In the genomic region with DNA sequence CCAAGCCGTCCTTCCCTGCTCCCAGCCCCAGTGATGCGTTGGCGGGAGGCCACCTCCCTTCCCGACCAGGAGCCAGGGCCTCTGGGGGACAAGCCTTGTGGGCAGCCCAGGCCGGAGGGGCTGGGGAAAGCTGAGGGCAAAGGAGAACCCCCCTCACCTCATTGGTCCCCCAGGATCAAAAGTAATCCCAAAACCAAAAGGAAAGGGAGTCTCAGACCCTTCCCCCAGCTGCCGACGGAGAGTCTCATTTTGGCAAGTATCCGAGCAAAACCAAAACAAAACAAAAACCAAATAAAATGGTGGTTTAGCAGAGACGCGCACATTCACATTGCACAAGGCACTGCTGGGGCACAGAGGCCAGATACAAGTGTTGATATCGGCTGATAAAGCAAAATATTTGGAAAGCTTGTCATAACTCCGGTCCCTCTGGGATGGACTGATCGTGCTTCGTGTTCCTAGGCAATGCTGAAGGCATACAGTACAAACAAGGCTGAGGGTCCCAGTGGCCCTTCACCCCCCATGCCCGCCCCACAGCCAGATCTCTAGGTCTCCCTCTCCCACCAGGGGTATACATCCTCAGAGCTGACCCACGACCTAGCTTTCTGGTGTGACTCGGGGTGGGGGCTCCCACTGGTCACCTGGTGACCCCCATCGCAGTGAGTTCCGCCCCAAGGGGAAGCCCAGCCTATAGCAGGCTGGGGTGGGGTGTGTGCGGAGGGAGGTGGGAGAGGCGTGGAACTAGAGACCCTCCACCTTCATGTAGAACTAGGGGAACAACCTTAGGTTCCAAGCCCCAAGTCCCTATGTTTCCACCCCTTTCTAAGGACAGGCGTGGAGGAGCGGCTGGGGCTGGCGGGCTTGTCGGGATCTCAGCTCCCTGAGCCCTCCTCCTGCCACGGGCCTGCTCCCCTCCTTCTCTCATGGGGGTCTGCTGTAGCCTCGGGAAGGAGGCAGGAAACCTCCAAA, we compare ENCODE assay signal across 1 cellular context.
TF ChIP-seq lines count a peak whose summit lies in the region.

No MANE protein-coding gene starts in this region.

TF ChIP-seq in HEK293, 187 proteins besides CTCF, POLR2A, EP300 and RAD21 (continued from another document and continues in another):
- TF ChIP-seq, protein P1, sequence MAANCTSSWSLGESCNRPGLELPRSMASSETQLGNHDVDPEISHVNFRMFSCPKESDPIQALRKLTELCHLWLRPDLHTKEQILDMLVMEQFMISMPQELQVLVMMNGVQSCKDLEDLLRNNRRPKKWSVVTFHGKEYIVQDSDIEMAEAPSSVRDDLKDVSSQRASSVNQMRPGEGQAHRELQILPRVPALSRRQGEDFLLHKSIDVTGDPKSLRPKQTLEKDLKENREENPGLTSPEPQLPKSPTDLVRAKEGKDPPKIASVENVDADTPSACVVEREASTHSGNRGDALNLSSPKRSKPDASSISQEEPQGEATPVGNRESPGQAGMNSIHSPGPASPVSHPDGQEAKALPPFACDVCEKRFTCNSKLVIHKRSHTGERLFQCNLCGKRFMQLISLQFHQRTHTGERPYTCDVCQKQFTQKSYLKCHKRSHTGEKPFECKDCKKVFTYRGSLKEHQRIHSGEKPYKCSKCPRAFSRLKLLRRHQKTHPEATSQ (tag by site-specific recombination; IDR thresholded peaks at IDR 0.05), result no peak
- no peak for TF ChIP-seq ZNF175 (tag by site-specific recombination; IDR thresholded peaks at IDR 0.05)
- TF ChIP-seq ZNF654 (tag by site-specific recombination; IDR thresholded peaks at IDR 0.05; ENCODE audit: low read depth), result no peak
- no peak for TF ChIP-seq ZNF121 (tag by site-specific recombination; IDR thresholded peaks at IDR 0.05)
- TF ChIP-seq, protein P2, sequence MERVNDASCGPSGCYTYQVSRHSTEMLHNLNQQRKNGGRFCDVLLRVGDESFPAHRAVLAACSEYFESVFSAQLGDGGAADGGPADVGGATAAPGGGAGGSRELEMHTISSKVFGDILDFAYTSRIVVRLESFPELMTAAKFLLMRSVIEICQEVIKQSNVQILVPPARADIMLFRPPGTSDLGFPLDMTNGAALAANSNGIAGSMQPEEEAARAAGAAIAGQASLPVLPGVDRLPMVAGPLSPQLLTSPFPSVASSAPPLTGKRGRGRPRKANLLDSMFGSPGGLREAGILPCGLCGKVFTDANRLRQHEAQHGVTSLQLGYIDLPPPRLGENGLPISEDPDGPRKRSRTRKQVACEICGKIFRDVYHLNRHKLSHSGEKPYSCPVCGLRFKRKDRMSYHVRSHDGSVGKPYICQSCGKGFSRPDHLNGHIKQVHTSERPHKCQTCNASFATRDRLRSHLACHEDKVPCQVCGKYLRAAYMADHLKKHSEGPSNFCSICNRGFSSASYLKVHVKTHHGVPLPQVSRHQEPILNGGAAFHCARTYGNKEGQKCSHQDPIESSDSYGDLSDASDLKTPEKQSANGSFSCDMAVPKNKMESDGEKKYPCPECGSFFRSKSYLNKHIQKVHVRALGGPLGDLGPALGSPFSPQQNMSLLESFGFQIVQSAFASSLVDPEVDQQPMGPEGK (tag by site-specific recombination; IDR thresholded peaks at IDR 0.05), result peak; percentile 47
- TF ChIP-seq, protein P3, sequence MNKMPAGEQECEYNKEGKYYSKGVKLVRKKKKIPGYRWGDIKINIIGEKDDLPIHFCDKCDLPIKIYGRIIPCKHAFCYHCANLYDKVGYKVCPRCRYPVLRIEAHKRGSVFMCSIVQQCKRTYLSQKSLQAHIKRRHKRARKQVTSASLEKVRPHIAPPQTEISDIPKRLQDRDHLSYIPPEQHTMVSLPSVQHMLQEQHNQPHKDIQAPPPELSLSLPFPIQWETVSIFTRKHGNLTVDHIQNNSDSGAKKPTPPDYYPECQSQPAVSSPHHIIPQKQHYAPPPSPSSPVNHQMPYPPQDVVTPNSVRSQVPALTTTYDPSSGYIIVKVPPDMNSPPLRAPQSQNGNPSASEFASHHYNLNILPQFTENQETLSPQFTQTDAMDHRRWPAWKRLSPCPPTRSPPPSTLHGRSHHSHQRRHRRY (tag by site-specific recombination; IDR thresholded peaks at IDR 0.05), result peak; percentile 99
- no peak for TF ChIP-seq ZNF10 (tag by site-specific recombination; IDR thresholded peaks at IDR 0.05)
- TF ChIP-seq ZNF776 (tag by site-specific recombination; IDR thresholded peaks at IDR 0.05; ENCODE audit: borderline replicate concordance), result no peak
- TF ChIP-seq ZNF623 (tag by site-specific recombination; IDR thresholded peaks at IDR 0.05), result no peak
- TF ChIP-seq, protein P4, sequence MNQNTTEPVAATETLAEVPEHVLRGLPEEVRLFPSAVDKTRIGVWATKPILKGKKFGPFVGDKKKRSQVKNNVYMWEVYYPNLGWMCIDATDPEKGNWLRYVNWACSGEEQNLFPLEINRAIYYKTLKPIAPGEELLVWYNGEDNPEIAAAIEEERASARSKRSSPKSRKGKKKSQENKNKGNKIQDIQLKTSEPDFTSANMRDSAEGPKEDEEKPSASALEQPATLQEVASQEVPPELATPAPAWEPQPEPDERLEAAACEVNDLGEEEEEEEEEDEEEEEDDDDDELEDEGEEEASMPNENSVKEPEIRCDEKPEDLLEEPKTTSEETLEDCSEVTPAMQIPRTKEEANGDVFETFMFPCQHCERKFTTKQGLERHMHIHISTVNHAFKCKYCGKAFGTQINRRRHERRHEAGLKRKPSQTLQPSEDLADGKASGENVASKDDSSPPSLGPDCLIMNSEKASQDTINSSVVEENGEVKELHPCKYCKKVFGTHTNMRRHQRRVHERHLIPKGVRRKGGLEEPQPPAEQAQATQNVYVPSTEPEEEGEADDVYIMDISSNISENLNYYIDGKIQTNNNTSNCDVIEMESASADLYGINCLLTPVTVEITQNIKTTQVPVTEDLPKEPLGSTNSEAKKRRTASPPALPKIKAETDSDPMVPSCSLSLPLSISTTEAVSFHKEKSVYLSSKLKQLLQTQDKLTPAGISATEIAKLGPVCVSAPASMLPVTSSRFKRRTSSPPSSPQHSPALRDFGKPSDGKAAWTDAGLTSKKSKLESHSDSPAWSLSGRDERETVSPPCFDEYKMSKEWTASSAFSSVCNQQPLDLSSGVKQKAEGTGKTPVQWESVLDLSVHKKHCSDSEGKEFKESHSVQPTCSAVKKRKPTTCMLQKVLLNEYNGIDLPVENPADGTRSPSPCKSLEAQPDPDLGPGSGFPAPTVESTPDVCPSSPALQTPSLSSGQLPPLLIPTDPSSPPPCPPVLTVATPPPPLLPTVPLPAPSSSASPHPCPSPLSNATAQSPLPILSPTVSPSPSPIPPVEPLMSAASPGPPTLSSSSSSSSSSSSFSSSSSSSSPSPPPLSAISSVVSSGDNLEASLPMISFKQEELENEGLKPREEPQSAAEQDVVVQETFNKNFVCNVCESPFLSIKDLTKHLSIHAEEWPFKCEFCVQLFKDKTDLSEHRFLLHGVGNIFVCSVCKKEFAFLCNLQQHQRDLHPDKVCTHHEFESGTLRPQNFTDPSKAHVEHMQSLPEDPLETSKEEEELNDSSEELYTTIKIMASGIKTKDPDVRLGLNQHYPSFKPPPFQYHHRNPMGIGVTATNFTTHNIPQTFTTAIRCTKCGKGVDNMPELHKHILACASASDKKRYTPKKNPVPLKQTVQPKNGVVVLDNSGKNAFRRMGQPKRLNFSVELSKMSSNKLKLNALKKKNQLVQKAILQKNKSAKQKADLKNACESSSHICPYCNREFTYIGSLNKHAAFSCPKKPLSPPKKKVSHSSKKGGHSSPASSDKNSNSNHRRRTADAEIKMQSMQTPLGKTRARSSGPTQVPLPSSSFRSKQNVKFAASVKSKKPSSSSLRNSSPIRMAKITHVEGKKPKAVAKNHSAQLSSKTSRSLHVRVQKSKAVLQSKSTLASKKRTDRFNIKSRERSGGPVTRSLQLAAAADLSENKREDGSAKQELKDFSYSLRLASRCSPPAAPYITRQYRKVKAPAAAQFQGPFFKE (tag by site-specific recombination; IDR thresholded peaks at IDR 0.05; ENCODE audit: borderline replicate concordance), result no peak
- TF ChIP-seq ZNF670 (tag by site-specific recombination; IDR thresholded peaks at IDR 0.05; ENCODE audit: low read depth), result no peak
- no peak for TF ChIP-seq GFI1B (tag by site-specific recombination; IDR thresholded peaks at IDR 0.05)
- TF ChIP-seq ZNF16 (tag by site-specific recombination; IDR thresholded peaks at IDR 0.05; ENCODE audit: low read depth), result no peak
- TF ChIP-seq, protein P5, sequence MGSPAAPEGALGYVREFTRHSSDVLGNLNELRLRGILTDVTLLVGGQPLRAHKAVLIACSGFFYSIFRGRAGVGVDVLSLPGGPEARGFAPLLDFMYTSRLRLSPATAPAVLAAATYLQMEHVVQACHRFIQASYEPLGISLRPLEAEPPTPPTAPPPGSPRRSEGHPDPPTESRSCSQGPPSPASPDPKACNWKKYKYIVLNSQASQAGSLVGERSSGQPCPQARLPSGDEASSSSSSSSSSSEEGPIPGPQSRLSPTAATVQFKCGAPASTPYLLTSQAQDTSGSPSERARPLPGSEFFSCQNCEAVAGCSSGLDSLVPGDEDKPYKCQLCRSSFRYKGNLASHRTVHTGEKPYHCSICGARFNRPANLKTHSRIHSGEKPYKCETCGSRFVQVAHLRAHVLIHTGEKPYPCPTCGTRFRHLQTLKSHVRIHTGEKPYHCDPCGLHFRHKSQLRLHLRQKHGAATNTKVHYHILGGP (tag by site-specific recombination; IDR thresholded peaks at IDR 0.05), result no peak
- TF ChIP-seq ZNF391 (tag by site-specific recombination; IDR thresholded peaks at IDR 0.05; ENCODE audit: borderline replicate concordance, low read depth), result peak; percentile 29; the same call in 1 of the 2 replicates
- no peak for TF ChIP-seq ZNF416 (tag by site-specific recombination; IDR thresholded peaks at IDR 0.05)
- TF ChIP-seq YY1 (tag by site-specific recombination; IDR thresholded peaks at IDR 0.05), result peak; percentile 9; the same call in 1 of the 2 replicates
- TF ChIP-seq, protein P6, sequence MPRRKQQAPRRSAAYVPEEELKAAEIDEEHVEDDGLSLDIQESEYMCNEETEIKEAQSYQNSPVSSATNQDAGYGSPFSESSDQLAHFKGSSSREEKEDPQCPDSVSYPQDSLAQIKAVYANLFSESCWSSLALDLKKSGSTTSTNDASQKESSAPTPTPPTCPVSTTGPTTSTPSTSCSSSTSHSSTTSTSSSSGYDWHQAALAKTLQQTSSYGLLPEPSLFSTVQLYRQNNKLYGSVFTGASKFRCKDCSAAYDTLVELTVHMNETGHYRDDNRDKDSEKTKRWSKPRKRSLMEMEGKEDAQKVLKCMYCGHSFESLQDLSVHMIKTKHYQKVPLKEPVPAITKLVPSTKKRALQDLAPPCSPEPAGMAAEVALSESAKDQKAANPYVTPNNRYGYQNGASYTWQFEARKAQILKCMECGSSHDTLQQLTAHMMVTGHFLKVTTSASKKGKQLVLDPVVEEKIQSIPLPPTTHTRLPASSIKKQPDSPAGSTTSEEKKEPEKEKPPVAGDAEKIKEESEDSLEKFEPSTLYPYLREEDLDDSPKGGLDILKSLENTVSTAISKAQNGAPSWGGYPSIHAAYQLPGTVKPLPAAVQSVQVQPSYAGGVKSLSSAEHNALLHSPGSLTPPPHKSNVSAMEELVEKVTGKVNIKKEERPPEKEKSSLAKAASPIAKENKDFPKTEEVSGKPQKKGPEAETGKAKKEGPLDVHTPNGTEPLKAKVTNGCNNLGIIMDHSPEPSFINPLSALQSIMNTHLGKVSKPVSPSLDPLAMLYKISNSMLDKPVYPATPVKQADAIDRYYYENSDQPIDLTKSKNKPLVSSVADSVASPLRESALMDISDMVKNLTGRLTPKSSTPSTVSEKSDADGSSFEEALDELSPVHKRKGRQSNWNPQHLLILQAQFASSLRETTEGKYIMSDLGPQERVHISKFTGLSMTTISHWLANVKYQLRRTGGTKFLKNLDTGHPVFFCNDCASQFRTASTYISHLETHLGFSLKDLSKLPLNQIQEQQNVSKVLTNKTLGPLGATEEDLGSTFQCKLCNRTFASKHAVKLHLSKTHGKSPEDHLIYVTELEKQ (tag by site-specific recombination; IDR thresholded peaks at IDR 0.05; ENCODE audit: borderline replicate concordance), result no peak
- TF ChIP-seq, protein P7, sequence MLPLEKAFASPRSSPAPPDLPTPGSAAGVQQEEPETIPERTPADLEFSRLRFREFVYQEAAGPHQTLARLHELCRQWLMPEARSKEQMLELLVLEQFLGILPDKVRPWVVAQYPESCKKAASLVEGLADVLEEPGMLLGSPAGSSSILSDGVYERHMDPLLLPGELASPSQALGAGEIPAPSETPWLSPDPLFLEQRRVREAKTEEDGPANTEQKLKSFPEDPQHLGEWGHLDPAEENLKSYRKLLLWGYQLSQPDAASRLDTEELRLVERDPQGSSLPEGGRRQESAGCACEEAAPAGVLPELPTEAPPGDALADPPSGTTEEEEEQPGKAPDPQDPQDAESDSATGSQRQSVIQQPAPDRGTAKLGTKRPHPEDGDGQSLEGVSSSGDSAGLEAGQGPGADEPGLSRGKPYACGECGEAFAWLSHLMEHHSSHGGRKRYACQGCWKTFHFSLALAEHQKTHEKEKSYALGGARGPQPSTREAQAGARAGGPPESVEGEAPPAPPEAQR (tag by site-specific recombination; IDR thresholded peaks at IDR 0.05), result no peak
- TF ChIP-seq ZNF544 (tag by site-specific recombination; IDR thresholded peaks at IDR 0.05), result no peak
- TF ChIP-seq ZNF791 (tag by site-specific recombination; IDR thresholded peaks at IDR 0.05), result no peak
- no peak for TF ChIP-seq ZNF133 (tag by site-specific recombination; IDR thresholded peaks at IDR 0.05)
- TF ChIP-seq OSR2 (tag by site-specific recombination; IDR thresholded peaks at IDR 0.05), result no peak
- no peak for TF ChIP-seq ZNF658 (tag by site-specific recombination; IDR thresholded peaks at IDR 0.05)
- TF ChIP-seq, protein P8, sequence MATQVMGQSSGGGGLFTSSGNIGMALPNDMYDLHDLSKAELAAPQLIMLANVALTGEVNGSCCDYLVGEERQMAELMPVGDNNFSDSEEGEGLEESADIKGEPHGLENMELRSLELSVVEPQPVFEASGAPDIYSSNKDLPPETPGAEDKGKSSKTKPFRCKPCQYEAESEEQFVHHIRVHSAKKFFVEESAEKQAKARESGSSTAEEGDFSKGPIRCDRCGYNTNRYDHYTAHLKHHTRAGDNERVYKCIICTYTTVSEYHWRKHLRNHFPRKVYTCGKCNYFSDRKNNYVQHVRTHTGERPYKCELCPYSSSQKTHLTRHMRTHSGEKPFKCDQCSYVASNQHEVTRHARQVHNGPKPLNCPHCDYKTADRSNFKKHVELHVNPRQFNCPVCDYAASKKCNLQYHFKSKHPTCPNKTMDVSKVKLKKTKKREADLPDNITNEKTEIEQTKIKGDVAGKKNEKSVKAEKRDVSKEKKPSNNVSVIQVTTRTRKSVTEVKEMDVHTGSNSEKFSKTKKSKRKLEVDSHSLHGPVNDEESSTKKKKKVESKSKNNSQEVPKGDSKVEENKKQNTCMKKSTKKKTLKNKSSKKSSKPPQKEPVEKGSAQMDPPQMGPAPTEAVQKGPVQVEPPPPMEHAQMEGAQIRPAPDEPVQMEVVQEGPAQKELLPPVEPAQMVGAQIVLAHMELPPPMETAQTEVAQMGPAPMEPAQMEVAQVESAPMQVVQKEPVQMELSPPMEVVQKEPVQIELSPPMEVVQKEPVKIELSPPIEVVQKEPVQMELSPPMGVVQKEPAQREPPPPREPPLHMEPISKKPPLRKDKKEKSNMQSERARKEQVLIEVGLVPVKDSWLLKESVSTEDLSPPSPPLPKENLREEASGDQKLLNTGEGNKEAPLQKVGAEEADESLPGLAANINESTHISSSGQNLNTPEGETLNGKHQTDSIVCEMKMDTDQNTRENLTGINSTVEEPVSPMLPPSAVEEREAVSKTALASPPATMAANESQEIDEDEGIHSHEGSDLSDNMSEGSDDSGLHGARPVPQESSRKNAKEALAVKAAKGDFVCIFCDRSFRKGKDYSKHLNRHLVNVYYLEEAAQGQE (tag by site-specific recombination; IDR thresholded peaks at IDR 0.05), result 0 out of 2 replicates have a peak, but pooled peaks have one; percentile 4
- TF ChIP-seq ZNF292 (tag by site-specific recombination; IDR thresholded peaks at IDR 0.05; ENCODE audit: borderline replicate concordance, low read depth), result no peak
- TF ChIP-seq ZNF174 (tag by site-specific recombination; IDR thresholded peaks at IDR 0.05), result no peak
- TF ChIP-seq ZNF621 (tag by site-specific recombination; IDR thresholded peaks at IDR 0.05), result no peak
- TF ChIP-seq ZNF510 (tag by site-specific recombination; IDR thresholded peaks at IDR 0.05; ENCODE audit: insufficient replicate concordance), result no peak
- no peak for TF ChIP-seq ZNF560 (tag by site-specific recombination; IDR thresholded peaks at IDR 0.05; ENCODE audit: borderline replicate concordance)
- TF ChIP-seq ZNF184 (tag by site-specific recombination; IDR thresholded peaks at IDR 0.05), result 0 out of 2 replicates have a peak, but pooled peaks have one; percentile 2
